18 cellular contexts compared by ENCODE assay signal in genomic region chr21:14318598-14318997, GRCh38.
"Had no signal": no experiment of that assay in that cellular context is flagged by ENCODE, and none has a peak within 500 bp of the region (broad histone marks: within the 10 kb centered on the region; RNA-seq: fewer than 3 reads in every experiment).

No MANE protein-coding gene starts in this region.

- H3K9me3 Mint-ChIP-seq: activated naive CD4-positive, alpha-beta T cell treated with anti-CD3 and anti-CD28 coated beads, Interleukin-2, amount 50 U/mL, for 24 hours; activated T-cell treated with anti-CD3 and anti-CD28 coated beads, Interleukin-2, amount 50 U/mL, for 72 hours; central memory CD8-positive, alpha-beta T cell; naive B cell; type B pancreatic cell had no signal

- DNase-seq: activated CD4-positive, alpha-beta T cell treated with anti-CD3 and anti-CD28 coated beads for 1 hour; activated effector memory CD4-positive, alpha-beta T cell treated with anti-CD3 and anti-CD28 coated beads, Interleukin-2, amount 50 U/mL, for 16 hours; activated T-cell treated with anti-CD3 and anti-CD28 coated beads, Interleukin-2, amount 50 U/mL, for 72 hours; colonic mucosa; foreskin keratinocyte; hippocampal formation; left cardiac atrium; mesenchymal stem cell; mucosa of descending colon; naive B cell; psoas muscle; right cardiac atrium; T1000; testis; WERI-Rb-1 had no signal

- H3K36me3 Mint-ChIP-seq: activated naive CD4-positive, alpha-beta T cell treated with anti-CD3 and anti-CD28 coated beads, Interleukin-2, amount 50 U/mL, for 24 hours; naive B cell; type B pancreatic cell had no signal

- H3K27ac Mint-ChIP-seq: activated naive CD4-positive, alpha-beta T cell treated with anti-CD3 and anti-CD28 coated beads, Interleukin-2, amount 50 U/mL, for 24 hours; activated T-cell treated with anti-CD3 and anti-CD28 coated beads, Interleukin-2, amount 50 U/mL, for 72 hours; naive B cell; type B pancreatic cell had no signal

- H3K4me1 Mint-ChIP-seq: activated naive CD4-positive, alpha-beta T cell treated with anti-CD3 and anti-CD28 coated beads, Interleukin-2, amount 50 U/mL, for 24 hours; central memory CD8-positive, alpha-beta T cell; naive B cell had no signal

- H3K4me3 Mint-ChIP-seq: activated naive CD4-positive, alpha-beta T cell treated with anti-CD3 and anti-CD28 coated beads, Interleukin-2, amount 50 U/mL, for 24 hours; activated T-cell treated with anti-CD3 and anti-CD28 coated beads, Interleukin-2, amount 50 U/mL, for 72 hours; central memory CD8-positive, alpha-beta T cell; naive B cell; type B pancreatic cell had no signal

- ATAC-seq: activated T-cell treated with anti-CD3 and anti-CD28 coated beads, Interleukin-2, amount 50 U/mL, for 72 hours; foreskin keratinocyte; left cardiac atrium; mucosa of descending colon; psoas muscle; right cardiac atrium had no signal
